Comparison of ENCODE assay signal across 18 cellular contexts in the genomic region with DNA sequence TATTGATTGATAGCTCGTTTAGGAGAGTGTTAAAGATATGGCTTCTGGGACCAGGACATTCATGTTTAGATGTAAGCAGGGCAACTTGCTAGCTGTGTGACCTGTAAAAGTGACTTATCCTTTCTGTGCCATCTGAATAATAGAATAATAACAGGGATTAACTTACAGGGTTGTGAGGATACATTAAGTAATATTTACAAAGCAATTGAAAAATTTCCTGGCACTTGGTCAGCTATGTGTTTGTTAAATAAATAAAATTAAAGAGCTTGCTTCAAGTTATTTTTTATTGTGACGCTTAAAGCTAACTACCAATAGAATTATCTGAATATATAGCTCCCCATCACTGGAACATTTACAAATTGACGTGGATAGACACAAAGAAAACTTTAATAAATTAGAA.
"Had no signal": no experiment of that assay in that cellular context is flagged by ENCODE, and none has a peak within 500 bp of the region (broad histone marks: within the 10 kb centered on the region; RNA-seq: fewer than 3 reads in every experiment).

No MANE protein-coding gene starts in this region.

- H3K27ac ChIP-seq: dorsolateral prefrontal cortex, heart left ventricle, neutrophil, psoas muscle, right lobe of liver, testis, tibial nerve, upper lobe of right lung, vagina had no signal

- DNase-seq: dorsolateral prefrontal cortex; effector CD8-positive, alpha-beta T cell; heart left ventricle; hippocampal formation; kidney glomerular epithelial cell; mesendoderm; mucosa of descending colon; naive thymus-derived CD8-positive, alpha-beta T cell; psoas muscle; retina; right lobe of liver; stimulated activated CD4-positive, alpha-beta T cell treated with anti-CD3 and anti-CD28 coated beads, Interleukin-4, amount 100 ng/mL, for 1 hour; stimulated activated CD8-positive, alpha-beta memory T cell treated with anti-CD3 and anti-CD28 coated beads, Interleukin-4, amount 100 ng/mL, for 48 hours; testis; upper lobe of right lung had no signal
